8 cellular contexts compared by ENCODE assay signal in the genomic region with DNA sequence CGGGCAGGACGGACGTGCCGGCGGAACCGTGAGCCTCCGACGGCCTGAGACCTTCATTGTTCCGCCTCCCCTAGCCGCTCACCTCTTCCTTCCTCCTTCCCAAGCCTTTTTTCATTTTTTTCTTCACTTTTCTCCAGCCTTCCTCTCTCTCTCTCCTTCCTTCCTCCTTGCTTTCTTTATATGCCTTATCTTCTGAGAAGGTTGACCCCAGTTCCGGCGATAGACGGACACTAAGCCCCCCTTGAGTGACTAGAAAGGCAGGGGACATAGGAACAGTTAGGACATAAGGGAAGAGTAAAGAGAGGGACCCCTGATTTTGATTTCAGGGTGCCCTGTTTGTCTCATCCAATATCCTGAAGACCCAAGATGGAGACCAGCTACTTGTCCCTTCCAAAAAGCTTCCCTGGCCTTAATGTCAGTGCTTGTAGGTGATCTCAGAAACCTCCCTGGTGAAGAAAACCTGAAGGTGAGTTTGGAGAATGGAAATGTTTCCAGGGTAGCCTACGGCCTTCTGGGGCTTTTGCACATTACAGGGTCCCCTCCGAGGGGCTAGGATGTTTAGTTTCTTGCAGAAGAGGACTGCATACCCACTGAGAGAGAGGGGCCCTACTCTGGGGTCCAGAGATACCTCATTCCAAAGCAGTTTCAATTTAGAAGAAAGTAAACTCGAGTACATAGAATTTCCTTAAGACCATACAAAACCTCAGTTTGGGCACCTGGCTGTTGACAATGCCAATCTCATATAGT. TPM values are rescaled to one million over a fixed set of nuclear protein-coding genes. Genes with fewer than 3 reads are reported as not detected.
DNase-seq lines count a peak whose midpoint lies in the region; ATAC-seq, FAIRE-seq and TF ChIP-seq lines count a peak whose summit lies in the region.

No MANE protein-coding gene starts in this region.

- H3K4me3 Mint-ChIP-seq in activated T-cell treated with anti-CD3 and anti-CD28 coated beads, Interleukin-2, amount 50 U/mL, for 72 hours = peak overlapping the region; percentile 92 to 93
- peak overlapping the region; percentile 68 for H3K4me3 Mint-ChIP-seq in activated naive CD8-positive, alpha-beta T cell treated with anti-CD3 and anti-CD28 coated beads, Interleukin-2, amount 50 U/mL, for 24 hours

- peaks cover 0 to 5% of the 10 kb centered on the region in 2 experiments for H3K36me3 ChIP-seq in keratinocyte (ENCODE audit: control insufficient read depth in 2 of 2, extremely low read depth in 1 of 2, insufficient read depth in 2 of 2, low read length in 2 of 2)
- no peaks in the 10 kb centered on the region for H3K36me3 ChIP-seq in thyroid gland

- FAIRE-seq in keratinocyte (lab: Jason Lieb, UNC) = no peak

- peaks cover 0 to 4% of the 10 kb centered on the region in 2 donors for H3K36me3 Mint-ChIP-seq in activated T-cell treated with anti-CD3 and anti-CD28 coated beads, Interleukin-2, amount 50 U/mL, for 72 hours (ENCODE audit: insufficient read depth in 2 of 2)
- H3K36me3 Mint-ChIP-seq in activated naive CD8-positive, alpha-beta T cell treated with anti-CD3 and anti-CD28 coated beads, Interleukin-2, amount 50 U/mL, for 24 hours (ENCODE audit: low read depth) = no peaks in the 10 kb centered on the region

- H3K27me3 ChIP-seq in keratinocyte (ENCODE audit: control insufficient read depth, extremely low read depth, insufficient read depth, low read length) (no peaks in the 10 kb centered on the region), thyroid gland (no peaks in the 10 kb centered on the region)

- no peak for TF ChIP-seq POLR2A in thyroid gland (IDR thresholded peaks at IDR 0.05)

- no peak for ATAC-seq in activated T-cell treated with anti-CD3 and anti-CD28 coated beads, Interleukin-2, amount 50 U/mL, for 72 hours (replicated peaks in 1 of 2)
- no peak for ATAC-seq in activated naive CD8-positive, alpha-beta T cell treated with anti-CD3 and anti-CD28 coated beads, Interleukin-2, amount 50 U/mL, for 24 hours
- ATAC-seq in HG03175 (IDR thresholded peaks at IDR 0.05; ENCODE audit: unreplicated experiment) = no peak

- H3K27ac ChIP-seq in keratinocyte (ENCODE audit: control insufficient read depth, insufficient read depth, low read length) (peak overlapping the region; percentile 90), thyroid gland (peak overlapping the region in 2 of 3 donors; percentile 64 to 88)

- H3K79me2 ChIP-seq in keratinocyte (ENCODE audit: control insufficient read depth, insufficient read depth, low read length) = peaks cover 22% of the 10 kb centered on the region

- dilution Hi-C loops in keratinocyte (cut with MboI; ENCODE audit: extremely low pct_ligation_motif_present, low sequenced_read_pairs) = no loop called here

- intact Hi-C loops in thyroid gland (cut with DNase I) = loop anchor here (5.0 kb wide), 2 partner anchors 96 to 311 kb away; no protein-coding TSS in a partner anchor

- TF ChIP-seq CTCF in keratinocyte (optimal IDR thresholded peaks at IDR 0.05 in 1 of 3, IDR thresholded peaks at IDR 0.05 in 1 of 3, conservative IDR thresholded peaks at IDR 0.05 in 1 of 3; ENCODE audit: extremely low read depth in 1 of 3, insufficient read depth in 2 of 3, low read length in 3 of 3) (peak in 1 of 3 experiments; percentile 27), thyroid gland (IDR thresholded peaks at IDR 0.05) (peak in 1 of 6 experiments; percentile 12)

- peak overlapping the region; percentile 96 for H3K4me2 ChIP-seq in keratinocyte (ENCODE audit: control insufficient read depth, extremely low read depth, insufficient read depth, low read depth, low read length)

- H3K9me1 ChIP-seq in keratinocyte (ENCODE audit: control insufficient read depth, extremely low read depth, insufficient read depth, low read length) = no peaks in the 10 kb centered on the region

- H3K9ac ChIP-seq in keratinocyte (ENCODE audit: control insufficient read depth, extremely low read depth, insufficient read depth, low read length) = peak overlapping the region; percentile 89

- peaks cover 48% of the 10 kb centered on the region for H3K27me3 Mint-ChIP-seq in activated T-cell treated with anti-CD3 and anti-CD28 coated beads, Interleukin-2, amount 50 U/mL, for 72 hours (ENCODE audit: low read depth)
- peaks cover 53% of the 10 kb centered on the region for H3K27me3 Mint-ChIP-seq in activated naive CD8-positive, alpha-beta T cell treated with anti-CD3 and anti-CD28 coated beads, Interleukin-2, amount 50 U/mL, for 24 hours

- no peaks in the 10 kb centered on the region for H4K20me1 ChIP-seq in keratinocyte (ENCODE audit: control insufficient read depth, extremely low read depth, insufficient read depth, low read length)

- H3K9me3 Mint-ChIP-seq in activated T-cell treated with anti-CD3 and anti-CD28 coated beads, Interleukin-2, amount 50 U/mL, for 72 hours = no peaks in the 10 kb centered on the region
- no peaks in the 10 kb centered on the region for H3K9me3 Mint-ChIP-seq in activated naive CD8-positive, alpha-beta T cell treated with anti-CD3 and anti-CD28 coated beads, Interleukin-2, amount 50 U/mL, for 24 hours

- H3K4me3 ChIP-seq in keratinocyte (ENCODE audit: control insufficient read depth in 2 of 3, extremely low read depth in 1 of 3, insufficient read depth in 2 of 3, low read depth in 1 of 3, low read length in 3 of 3) = peak overlapping the region; percentile 29 to 97 (median 89)
- peak overlapping the region in 1 of 3 donors; percentile 73 for H3K4me3 ChIP-seq in thyroid gland (replicated peaks in 1 of 3)

- 25 to 29% methylated on average over 16 of the region's 16 CpGs for WGBS in thyroid gland, 2 donors

- DNase-seq in activated T-cell treated with anti-CD3 and anti-CD28 coated beads, Interleukin-2, amount 50 U/mL, for 72 hours = no peak
- DNase-seq in activated T-cell treated with anti-CD3 and anti-CD28 coated beads, Interleukin-2, amount 50 U/mL, for 48 hours = no peak
- no peak for DNase-seq in activated naive CD8-positive, alpha-beta T cell treated with anti-CD3 and anti-CD28 coated beads, Interleukin-2, amount 50 U/mL, for 24 hours
- no peak for DNase-seq in keratinocyte (ENCODE audit: low read depth, low spot score)
- no peak for DNase-seq in thyroid gland
- no peak for DNase-seq in activated CD4-positive, alpha-beta T cell treated with anti-CD3 and anti-CD28 coated beads for 4 hours
- no peak for DNase-seq in DMS 273 (lab: John Stamatoyannopoulos, UW; ENCODE audit: unreplicated experiment)

- H3K4me1 ChIP-seq in keratinocyte (ENCODE audit: control insufficient read depth, extremely low read depth, insufficient read depth, low read length) = peaks cover 30% of the 10 kb centered on the region
- H3K4me1 ChIP-seq in thyroid gland = peaks cover 55 to 56% of the 10 kb centered on the region in 2 donors

- H3K9me3 ChIP-seq in keratinocyte (ENCODE audit: control insufficient read depth, low read depth, low read length) (no peaks in the 10 kb centered on the region), thyroid gland (no peaks in the 10 kb centered on the region)

- peak overlapping the region; percentile 34 for H2AFZ ChIP-seq in keratinocyte (ENCODE audit: control insufficient read depth, low read length)

- H3K4me1 Mint-ChIP-seq in activated T-cell treated with anti-CD3 and anti-CD28 coated beads, Interleukin-2, amount 50 U/mL, for 72 hours (ENCODE audit: low read depth) = peaks cover 54% of the 10 kb centered on the region
- H3K4me1 Mint-ChIP-seq in activated naive CD8-positive, alpha-beta T cell treated with anti-CD3 and anti-CD28 coated beads, Interleukin-2, amount 50 U/mL, for 24 hours = peaks cover 64% of the 10 kb centered on the region

- peak overlapping the region; percentile 7 for H3K27ac Mint-ChIP-seq in activated T-cell treated with anti-CD3 and anti-CD28 coated beads, Interleukin-2, amount 50 U/mL, for 72 hours
- peak overlapping the region; percentile 91 for H3K27ac Mint-ChIP-seq in activated naive CD8-positive, alpha-beta T cell treated with anti-CD3 and anti-CD28 coated beads, Interleukin-2, amount 50 U/mL, for 24 hours

RNA-seq across cellular contexts. Expression of a gene that starts 3.5 kb away (rescaled TPM):
- 1 to 10 TPM; 2.0 to 4.6 TPM for total RNA-seq in activated T-cell treated with anti-CD3 and anti-CD28 coated beads, Interleukin-2, amount 50 U/mL, for 72 hours
- polyA plus RNA-seq in keratinocyte = 52.6 to 115 TPM (median 57.9 TPM) in 3 replicates
- 60.1 TPM for polyA plus RNA-seq in keratinocyte (2011; ENCODE audit: low read depth)
- 14.1 and 22.5 TPM in 2 replicates for polyA plus RNA-seq in keratinocyte (2011; cell fraction: cytosol; rRNA removed)
- polyA plus RNA-seq in keratinocyte (2011; cell fraction: nucleus; rRNA removed) = 155 and 157 TPM in 2 replicates
- polyA plus RNA-seq in keratinocyte (2012; ENCODE audit: low replicate concordance) = 48.0 and 252 TPM in 2 replicates
- polyA minus RNA-seq in keratinocyte = 47.4 to 113 TPM (median 49.9 TPM) in 3 replicates
- 21.1 TPM for polyA minus RNA-seq in keratinocyte (2011; cell fraction: cytosol; rRNA and poly(A)+ RNA removed)
- polyA minus RNA-seq in keratinocyte (2011; cell fraction: nucleus; rRNA and poly(A)+ RNA removed) = 110 and 123 TPM in 2 replicates
- 10 to 100 TPM in 3 of 4 donors, 1 to 10 TPM in 1; 8.0 to 69.1 (median 20.5) TPM for total RNA-seq in thyroid gland

RNA-seq across cellular contexts. Expression of a gene that starts 14.4 kb away (rescaled TPM):
- 10 to 100 TPM; 13.4 to 28.8 TPM for total RNA-seq in activated T-cell treated with anti-CD3 and anti-CD28 coated beads, Interleukin-2, amount 50 U/mL, for 72 hours
- polyA plus RNA-seq in keratinocyte = 24.2 to 25.0 TPM (median 24.5 TPM) in 3 replicates
- 14.0 TPM for polyA plus RNA-seq in keratinocyte (2011; ENCODE audit: low read depth)
- 14.8 and 26.0 TPM in 2 replicates for polyA plus RNA-seq in keratinocyte (2011; cell fraction: cytosol; rRNA removed)
- polyA plus RNA-seq in keratinocyte (2011; cell fraction: nucleus; rRNA removed) = 29.4 and 32.0 TPM in 2 replicates
- 10.7 and 12.4 TPM in 2 replicates for polyA plus RNA-seq in keratinocyte (2012; ENCODE audit: low replicate concordance)
- polyA minus RNA-seq in keratinocyte = 34.8 to 59.7 TPM (median 51.4 TPM) in 3 replicates
- 27.0 TPM for polyA minus RNA-seq in keratinocyte (2011; cell fraction: cytosol; rRNA and poly(A)+ RNA removed)
- 34.6 and 64.8 TPM in 2 replicates for polyA minus RNA-seq in keratinocyte (2011; cell fraction: nucleus; rRNA and poly(A)+ RNA removed)
- 10 to 100 TPM; 67.5 to 92.9 (median 71.6) TPM for total RNA-seq in thyroid gland
